Comparison of ENCODE assay signal across 1 cellular context in genomic region chr20:43514062-43514971, GRCh38.
A peak's percentile ranks its signal among the peaks of the same experiment; 100 is the strongest.
TF ChIP-seq lines count a peak whose summit lies in the region.

No MANE protein-coding gene starts in this region.

TF ChIP-seq in HepG2, 621 proteins besides CTCF, POLR2A, EP300 and RAD21 (continued from another document and continues in another):
- no peak; the same call in 1 of the 2 replicates for TF ChIP-seq ZNF670 (CRISPR knock-in tag; IDR thresholded peaks at IDR 0.05; ENCODE audit: borderline replicate concordance)
- TF ChIP-seq ZFX (CRISPR knock-in tag; IDR thresholded peaks at IDR 0.05; ENCODE audit: low read depth): peak; percentile 93
- no peak for TF ChIP-seq RERE (CRISPR knock-in tag; IDR thresholded peaks at IDR 0.05; ENCODE audit: low read depth)
- TF ChIP-seq ZNF451 (CRISPR knock-in tag; IDR thresholded peaks at IDR 0.05): peak; percentile 62; the same call in 1 of the 2 replicates
- peak; percentile 37; the same call in 1 of the 2 replicates for TF ChIP-seq IRF9 (CRISPR knock-in tag; IDR thresholded peaks at IDR 0.05; ENCODE audit: borderline replicate concordance)
- TF ChIP-seq ZNF256 (CRISPR knock-in tag; conservative IDR thresholded peaks at IDR 0.05): no peak
- TF ChIP-seq ZNF703 (CRISPR knock-in tag; IDR thresholded peaks at IDR 0.05; ENCODE audit: borderline replicate concordance): 0 out of 2 replicates have a peak, but pooled peaks have one; percentile 53
- no peak; the same call in 1 of the 2 replicates for TF ChIP-seq ZBTB26 (CRISPR knock-in tag; IDR thresholded peaks at IDR 0.05; ENCODE audit: borderline replicate concordance)
- no peak for TF ChIP-seq RFX1 (IDR thresholded peaks at IDR 0.05)
- peak; percentile 88 for TF ChIP-seq ZNF747 (CRISPR knock-in tag; IDR thresholded peaks at IDR 0.05; ENCODE audit: borderline replicate concordance)
- TF ChIP-seq SMARCE1 (IDR thresholded peaks at IDR 0.05; ENCODE audit: borderline replicate concordance): no peak
- peak; percentile 66 for TF ChIP-seq MYC (CRISPR knock-in tag; IDR thresholded peaks at IDR 0.05; ENCODE audit: borderline replicate concordance)
- no peak for TF ChIP-seq PREB (CRISPR knock-in tag; IDR thresholded peaks at IDR 0.05)
- TF ChIP-seq REST (IDR thresholded peaks at IDR 0.05; ENCODE audit: borderline replicate concordance in 1 of 2, low read depth in 1 of 2, low read length in 2 of 2): no peak
- 0 out of 2 replicates have a peak, but pooled peaks have one; percentile 18 for TF ChIP-seq ZBTB10 (CRISPR knock-in tag; IDR thresholded peaks at IDR 0.05; ENCODE audit: borderline replicate concordance)
- no peak for TF ChIP-seq MTF2 (CRISPR knock-in tag; IDR thresholded peaks at IDR 0.05; ENCODE audit: borderline replicate concordance)
- TF ChIP-seq CBFB (CRISPR knock-in tag; IDR thresholded peaks at IDR 0.05): peak; percentile 60; the same call in 1 of the 2 replicates
- TF ChIP-seq FOXA3 (CRISPR knock-in tag; IDR thresholded peaks at IDR 0.05): no peak; the same call in 1 of the 2 replicates
- TF ChIP-seq PAX8 (CRISPR knock-in tag; IDR thresholded peaks at IDR 0.05; ENCODE audit: borderline replicate concordance): no peak
- no peak for TF ChIP-seq THYN1 (CRISPR knock-in tag; IDR thresholded peaks at IDR 0.05; ENCODE audit: borderline replicate concordance, low read depth)
- no peak for TF ChIP-seq MTF1 (CRISPR knock-in tag; IDR thresholded peaks at IDR 0.05)
- TF ChIP-seq MAZ (IDR thresholded peaks at IDR 0.05; ENCODE audit: borderline replicate concordance, low read depth, low read length): peak; percentile 74; the same call in 1 of the 2 replicates
- peak; percentile 80 for TF ChIP-seq MAZ (CRISPR knock-in tag; IDR thresholded peaks at IDR 0.05; ENCODE audit: low read depth)
- no peak for TF ChIP-seq ZNF160 (CRISPR knock-in tag; IDR thresholded peaks at IDR 0.05)
- TF ChIP-seq DPF2 (CRISPR knock-in tag; IDR thresholded peaks at IDR 0.05; ENCODE audit: borderline replicate concordance, low read depth): no peak
- TF ChIP-seq MTA3 (CRISPR knock-in tag; IDR thresholded peaks at IDR 0.05): no peak
- TF ChIP-seq ZNF136 (CRISPR knock-in tag; IDR thresholded peaks at IDR 0.05; ENCODE audit: low read depth): peak; percentile 11; the same call in 1 of the 2 replicates
- peak; percentile 50; the same call in 1 of the 2 replicates for TF ChIP-seq ZNF768 (CRISPR knock-in tag; IDR thresholded peaks at IDR 0.05)
- peak; percentile 44; the same call in 1 of the 2 replicates for TF ChIP-seq E2F1 (CRISPR knock-in tag; IDR thresholded peaks at IDR 0.05)
- no peak for TF ChIP-seq ZNF678 (CRISPR knock-in tag; IDR thresholded peaks at IDR 0.05)
- peak; percentile 60 for TF ChIP-seq GABPA (IDR thresholded peaks at IDR 0.05; ENCODE audit: low read depth, low read length)
- peak; percentile 83 for TF ChIP-seq GABPA (CRISPR knock-in tag; IDR thresholded peaks at IDR 0.05; ENCODE audit: low read depth)
- TF ChIP-seq MED13 (CRISPR knock-in tag; IDR thresholded peaks at IDR 0.05): no peak
- TF ChIP-seq PRDM4 (CRISPR knock-in tag; IDR thresholded peaks at IDR 0.05; ENCODE audit: borderline replicate concordance): no peak
- no peak for TF ChIP-seq ZNF513 (CRISPR knock-in tag; conservative IDR thresholded peaks at IDR 0.05)
- no peak for TF ChIP-seq ZNF446 (CRISPR knock-in tag; IDR thresholded peaks at IDR 0.05)
- no peak for TF ChIP-seq MLLT10 (CRISPR knock-in tag; IDR thresholded peaks at IDR 0.05)
- TF ChIP-seq NFATC3 (CRISPR knock-in tag; IDR thresholded peaks at IDR 0.05): no peak
- peak; percentile 13; the same call in 1 of the 2 replicates for TF ChIP-seq IRF2 (CRISPR knock-in tag; IDR thresholded peaks at IDR 0.05)
- TF ChIP-seq ZNF713 (CRISPR knock-in tag; IDR thresholded peaks at IDR 0.05): no peak
- TF ChIP-seq ZBTB7B (CRISPR knock-in tag; IDR thresholded peaks at IDR 0.05): peak; percentile 90
